In the genomic region with DNA sequence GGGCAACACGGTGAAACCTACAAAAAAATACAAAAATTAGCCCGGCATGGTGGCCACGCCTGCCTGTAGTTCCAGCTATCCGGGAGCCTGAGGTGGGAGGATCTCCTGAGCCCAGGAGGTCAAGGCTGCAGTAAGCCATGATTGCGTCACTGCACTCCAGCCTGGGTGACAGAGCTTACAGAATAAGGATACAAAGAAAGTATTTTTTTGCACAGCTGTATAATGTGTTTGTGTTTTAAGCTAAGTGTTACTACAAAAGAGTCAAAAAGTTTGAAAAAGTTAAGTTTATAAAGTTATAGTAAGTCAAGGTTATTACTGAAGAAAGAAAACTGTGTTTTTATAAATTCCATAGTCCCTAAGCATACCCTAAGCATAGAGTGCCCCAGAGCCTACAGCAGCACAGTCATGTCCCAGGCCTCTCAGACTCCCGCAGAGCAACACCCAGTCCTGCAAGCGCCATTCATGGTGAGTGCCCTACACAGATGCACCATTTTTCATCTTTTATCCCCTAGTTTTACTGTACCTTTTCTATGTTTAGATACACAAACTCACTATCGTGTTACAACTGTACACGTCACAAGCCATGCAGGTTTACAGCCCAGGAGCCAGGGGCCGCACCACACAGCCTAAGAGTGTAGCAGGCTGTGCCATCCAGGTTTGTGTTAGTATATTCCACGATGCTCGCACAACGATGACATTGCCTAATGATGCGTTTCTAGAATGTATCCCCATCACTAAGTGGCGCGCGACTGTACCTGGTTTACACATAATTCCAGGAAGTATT, we compare ENCODE assay signal across 19 cellular contexts. TPM values are rescaled to one million over a fixed set of nuclear protein-coding genes. Genes with fewer than 3 reads are reported as not detected.
A peak's percentile ranks its signal among the peaks of the same experiment; 100 is the strongest.
DNase-seq lines count a peak whose midpoint lies in the region; ATAC-seq, FAIRE-seq and TF ChIP-seq lines count a peak whose summit lies in the region.
"Had no signal": no experiment of that assay in that cellular context is flagged by ENCODE, and none has a peak within 500 bp of the region (broad histone marks: within the 10 kb centered on the region; RNA-seq: fewer than 3 reads in every experiment).

No MANE protein-coding gene starts in this region.

- no peak for TF ChIP-seq CTCF in right atrium auricular region (IDR thresholded peaks at IDR 0.05)
- TF ChIP-seq CTCF in body of pancreas (IDR thresholded peaks at IDR 0.05): no peak
- no peak for TF ChIP-seq CTCF in liver (IDR thresholded peaks at IDR 0.05; ENCODE audit: low read depth, low read length, missing input control)
- no peak for TF ChIP-seq CTCF in type B pancreatic cell (conservative IDR thresholded peaks at IDR 0.05)
- no peak for TF ChIP-seq CTCF in D721Med (IDR thresholded peaks at IDR 0.05; ENCODE audit: insufficient read depth, missing control alignments)
- TF ChIP-seq CTCF in thyroid gland (IDR thresholded peaks at IDR 0.05): no peak

- TF ChIP-seq RAD21 in liver (IDR thresholded peaks at IDR 0.05): no peak

- DNase-seq in Right ventricle myocardium inferior (ENCODE audit: missing footprints) (no peak), right atrium auricular region (ENCODE audit: low spot score) (no peak), body of pancreas (peak in 1 of 4 donors; percentile 40), type B pancreatic cell (ENCODE audit: extremely low spot score, unreplicated experiment) (no peak), globus pallidus (ENCODE audit: low spot score) (no peak), D721Med (ENCODE audit: insufficient read length, low spot score) (no peak), thyroid gland (no peak)
- DNase-seq: activated CD8-positive, alpha-beta memory T cell treated with anti-CD3 and anti-CD28 coated beads for 24 hours; activated naive CD8-positive, alpha-beta T cell treated with anti-CD3 and anti-CD28 coated beads, Interleukin-2, amount 50 U/mL, for 24 hours; DMS153; effector memory CD8-positive, alpha-beta T cell; NCI-H1694; SHP77 treated with DMSO at 0.1 percent for 48 hours; stimulated activated naive CD4-positive, alpha-beta T cell treated with Interleukin-2 at 50 U/mL for 16 hours; T-helper 17 cell had no signal

- intact Hi-C loops in Right ventricle myocardium inferior (cut with DNase I): no loop called here
- intact Hi-C loops in body of pancreas (cut with DNase I): no loop called here
- intact Hi-C loops in thyroid gland (cut with DNase I): no loop called here

- H3K27me3 ChIP-seq in right atrium auricular region (no peaks in the 10 kb centered on the region), body of pancreas (no peaks in the 10 kb centered on the region), liver (ENCODE audit: control insufficient read depth in 4 of 4, insufficient read depth in 4 of 4, low read length in 3 of 4) (no peaks in the 10 kb centered on the region), thyroid gland (no peaks in the 10 kb centered on the region)
- H3K27me3 ChIP-seq: BLaER1 had no signal

- peak; percentile 51 for ATAC-seq in Right ventricle myocardium inferior
- ATAC-seq in body of pancreas: peak; percentile 56
- ATAC-seq: activated naive CD8-positive, alpha-beta T cell treated with anti-CD3 and anti-CD28 coated beads, Interleukin-2, amount 50 U/mL, for 24 hours; effector memory CD8-positive, alpha-beta T cell; HCT116; T-helper 17 cell had no signal

- H3K9me3 ChIP-seq in right atrium auricular region (no peaks in the 10 kb centered on the region), body of pancreas (no peaks in the 10 kb centered on the region), liver (ENCODE audit: control insufficient read depth in 4 of 4, low read length in 3 of 4) (no peaks in the 10 kb centered on the region), thyroid gland (no peaks in the 10 kb centered on the region)

- H3K27ac Mint-ChIP-seq in type B pancreatic cell: peak overlapping the region; percentile 74
- H3K27ac Mint-ChIP-seq: activated naive CD8-positive, alpha-beta T cell treated with anti-CD3 and anti-CD28 coated beads, Interleukin-2, amount 50 U/mL, for 24 hours; effector memory CD8-positive, alpha-beta T cell; progenitor cell of endocrine pancreas; T-helper 17 cell had no signal

- H3K4me3 ChIP-seq in right atrium auricular region (no peak overlapping the region), body of pancreas (no peak overlapping the region), liver (ENCODE audit: low read depth in 1 of 3, low read length in 3 of 3) (no peak overlapping the region), thyroid gland (replicated peaks in 1 of 3) (no peak overlapping the region)
- H3K4me3 ChIP-seq: BLaER1 had no signal

- no peaks in the 10 kb centered on the region for H3K27me3 Mint-ChIP-seq in type B pancreatic cell
- H3K27me3 Mint-ChIP-seq: activated naive CD8-positive, alpha-beta T cell treated with anti-CD3 and anti-CD28 coated beads, Interleukin-2, amount 50 U/mL, for 24 hours; effector memory CD8-positive, alpha-beta T cell; progenitor cell of endocrine pancreas; T-helper 17 cell had no signal

- H3K36me3 ChIP-seq in right atrium auricular region (no peaks in the 10 kb centered on the region), body of pancreas (replicated peaks in 1 of 2; ENCODE audit: insufficient read depth in 1 of 2, low read depth in 2 of 2) (no peaks in the 10 kb centered on the region), liver (ENCODE audit: control insufficient read depth in 4 of 4, insufficient read depth in 3 of 4, low read depth in 1 of 4, low read length in 3 of 4) (no peaks in the 10 kb centered on the region), thyroid gland (no peaks in the 10 kb centered on the region)

- no peak for TF ChIP-seq POLR2A in body of pancreas (IDR thresholded peaks at IDR 0.05)
- TF ChIP-seq POLR2A in thyroid gland (IDR thresholded peaks at IDR 0.05): no peak

- H3K36me3 Mint-ChIP-seq in type B pancreatic cell: peaks cover 6% of the 10 kb centered on the region

- no peak overlapping the region for H3K27ac ChIP-seq in right atrium auricular region
- H3K27ac ChIP-seq in body of pancreas: peak overlapping the region in 2 of 4 donors; percentile 2 to 37
- no peak overlapping the region for H3K27ac ChIP-seq in liver (ENCODE audit: low read depth in 1 of 2, low read length in 2 of 2)
- no peak overlapping the region for H3K27ac ChIP-seq in thyroid gland
- H3K27ac ChIP-seq: BLaER1 had no signal

- H3K4me1 Mint-ChIP-seq in type B pancreatic cell (ENCODE audit: unreplicated experiment): peaks cover 26% of the 10 kb centered on the region

- no peak for FAIRE-seq in D721Med (lab: Jason Lieb, UNC)

- no peaks in the 10 kb centered on the region for H3K9me3 Mint-ChIP-seq in type B pancreatic cell
- H3K9me3 Mint-ChIP-seq: activated naive CD8-positive, alpha-beta T cell treated with anti-CD3 and anti-CD28 coated beads, Interleukin-2, amount 50 U/mL, for 24 hours; effector memory CD8-positive, alpha-beta T cell had no signal

- no peak overlapping the region for H3K9ac ChIP-seq in liver (ENCODE audit: low read depth in 1 of 2, low read length in 2 of 2)
- H3K9ac ChIP-seq: BLaER1 had no signal

- H3K4me3 Mint-ChIP-seq in type B pancreatic cell: no peak overlapping the region
- H3K4me3 Mint-ChIP-seq: activated naive CD8-positive, alpha-beta T cell treated with anti-CD3 and anti-CD28 coated beads, Interleukin-2, amount 50 U/mL, for 24 hours; effector memory CD8-positive, alpha-beta T cell; T-helper 17 cell had no signal

- H3K4me1 ChIP-seq in right atrium auricular region (no peaks in the 10 kb centered on the region), body of pancreas (peaks cover 18% of the 10 kb centered on the region), liver (ENCODE audit: control insufficient read depth in 4 of 4, insufficient read depth in 4 of 4, low read length in 3 of 4) (peaks cover 6 to 20% (median 15%) of the 10 kb centered on the region in 4 donors), thyroid gland (no peaks in the 10 kb centered on the region)

- WGBS in body of pancreas, 2 donors: 69 to 73% methylated on average over 17 of the region's 17 CpGs
- 61% methylated on average over 17 of the region's 17 CpGs for WGBS in liver
- 84 to 86% methylated on average over 17 of the region's 17 CpGs for WGBS in thyroid gland, 2 donors

TF ChIP-seq in liver, 16 proteins besides CTCF, POLR2A, EP300 and RAD21 (continues in another document):
- TF ChIP-seq, protein P1, sequence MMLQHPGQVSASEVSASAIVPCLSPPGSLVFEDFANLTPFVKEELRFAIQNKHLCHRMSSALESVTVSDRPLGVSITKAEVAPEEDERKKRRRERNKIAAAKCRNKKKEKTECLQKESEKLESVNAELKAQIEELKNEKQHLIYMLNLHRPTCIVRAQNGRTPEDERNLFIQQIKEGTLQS (IDR thresholded peaks at IDR 0.05): peak; percentile 51
- TF ChIP-seq EGR1 (IDR thresholded peaks at IDR 0.05; ENCODE audit: low read depth in 2 of 2) (no peak), FOXA1 (IDR thresholded peaks at IDR 0.05) (no peak), RXRA (IDR thresholded peaks at IDR 0.05) (peak; percentile 49 to 59), JUND (IDR thresholded peaks at IDR 0.05) (no peak), SP1 (IDR thresholded peaks at IDR 0.05) (peak; percentile 23), HNF4A (conservative IDR thresholded peaks at IDR 0.05) (peak; percentile 67 to 70), FOXA2 (IDR thresholded peaks at IDR 0.05) (no peak), GABPA (IDR thresholded peaks at IDR 0.05 in 1 of 2, conservative IDR thresholded peaks at IDR 0.05 in 1 of 2) (no peak), YY1 (IDR thresholded peaks at IDR 0.05) (peak; percentile 71), TAF1 (conservative IDR thresholded peaks at IDR 0.05) (no peak), NR2F2 (IDR thresholded peaks at IDR 0.05) (peak; percentile 71)
- TF ChIP-seq, protein P2, sequence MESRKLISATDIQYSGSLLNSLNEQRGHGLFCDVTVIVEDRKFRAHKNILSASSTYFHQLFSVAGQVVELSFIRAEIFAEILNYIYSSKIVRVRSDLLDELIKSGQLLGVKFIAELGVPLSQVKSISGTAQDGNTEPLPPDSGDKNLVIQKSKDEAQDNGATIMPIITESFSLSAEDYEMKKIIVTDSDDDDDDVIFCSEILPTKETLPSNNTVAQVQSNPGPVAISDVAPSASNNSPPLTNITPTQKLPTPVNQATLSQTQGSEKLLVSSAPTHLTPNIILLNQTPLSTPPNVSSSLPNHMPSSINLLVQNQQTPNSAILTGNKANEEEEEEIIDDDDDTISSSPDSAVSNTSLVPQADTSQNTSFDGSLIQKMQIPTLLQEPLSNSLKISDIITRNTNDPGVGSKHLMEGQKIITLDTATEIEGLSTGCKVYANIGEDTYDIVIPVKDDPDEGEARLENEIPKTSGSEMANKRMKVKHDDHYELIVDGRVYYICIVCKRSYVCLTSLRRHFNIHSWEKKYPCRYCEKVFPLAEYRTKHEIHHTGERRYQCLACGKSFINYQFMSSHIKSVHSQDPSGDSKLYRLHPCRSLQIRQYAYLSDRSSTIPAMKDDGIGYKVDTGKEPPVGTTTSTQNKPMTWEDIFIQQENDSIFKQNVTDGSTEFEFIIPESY (IDR thresholded peaks at IDR 0.05): no peak

RNA-seq across cellular contexts. Expression of a gene that starts 22.4 kb away (rescaled TPM):
- total RNA-seq in Right ventricle myocardium inferior: 10.7 TPM
- 10 to 100 TPM in 1 of 2 donors, 1 to 10 TPM in 1; 8.3 to 18.0 TPM for total RNA-seq in right atrium auricular region
- 10 to 100 TPM; 12.7 to 29.0 TPM for total RNA-seq in body of pancreas
- 10 to 100 TPM in 1 of 2 donors, 1 to 10 TPM in 1; 7.3 to 11.8 TPM for total RNA-seq in liver
- polyA plus RNA-seq in liver: 1 to 10 TPM; 2.0 to 3.8 TPM
- total RNA-seq in type B pancreatic cell (ENCODE audit: low replicate concordance): 18.5 and 22.2 TPM in 2 replicates
- 10 to 100 TPM; 13.9 to 22.0 (median 18.6) TPM for total RNA-seq in thyroid gland
